In the genomic region with DNA sequence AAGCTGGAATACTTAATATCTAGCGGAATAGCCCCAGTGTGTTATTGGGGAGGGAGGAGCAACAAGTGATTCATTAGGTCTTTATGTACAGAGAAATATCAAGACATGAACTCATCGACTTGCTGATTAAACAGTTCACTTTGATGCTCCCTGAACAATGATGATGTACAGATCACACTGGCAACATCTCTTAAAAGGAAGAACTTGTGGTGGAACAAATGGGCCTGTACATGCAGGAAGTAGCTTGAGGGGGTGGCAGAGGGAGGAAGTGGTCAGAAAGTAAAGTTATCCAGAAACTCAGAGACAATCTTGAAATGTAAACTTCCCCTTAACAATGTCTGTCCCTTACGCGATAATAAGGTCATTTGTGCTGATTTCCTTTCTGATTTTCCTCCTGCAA, we compare ENCODE assay signal across 14 cellular contexts.
DNase-seq lines count a peak whose midpoint lies in the region; ATAC-seq, FAIRE-seq and TF ChIP-seq lines count a peak whose summit lies in the region.
"Had no signal": no experiment of that assay in that cellular context is flagged by ENCODE, and none has a peak within 500 bp of the region (broad histone marks: within the 10 kb centered on the region; RNA-seq: fewer than 3 reads in every experiment).

No MANE protein-coding gene starts in this region.

- no peak for TF ChIP-seq CTCF in bronchial epithelial cell (IDR thresholded peaks at IDR 0.05; ENCODE audit: insufficient read depth, low read length, severe bottlenecking)

- H3K36me3 ChIP-seq in bronchial epithelial cell (ENCODE audit: control insufficient read depth, insufficient read depth, low read length): no peaks in the 10 kb centered on the region
- H3K36me3 ChIP-seq: adrenal gland, right atrium auricular region, vagina had no signal

- no peak overlapping the region for H3K4me3 ChIP-seq in bronchial epithelial cell (ENCODE audit: low read depth, low read length)
- H3K4me3 ChIP-seq: adrenal gland, GM23248, right atrium auricular region, vagina had no signal

- no peaks in the 10 kb centered on the region for H3K27me3 ChIP-seq in bronchial epithelial cell (ENCODE audit: control insufficient read depth, insufficient read depth, low read length)
- H3K27me3 ChIP-seq: adrenal gland, right atrium auricular region, vagina had no signal

- ATAC-seq in GM18909 (IDR thresholded peaks at IDR 0.05; ENCODE audit: poor library complexity, unreplicated experiment) (peak; percentile 88), HG02588 (IDR thresholded peaks at IDR 0.05; ENCODE audit: unreplicated experiment) (no peak)

- peak; percentile 65 for DNase-seq in CMK (ENCODE audit: low read depth)
- DNase-seq in Kasumi-1 (lab: John Stamatoyannopoulos, UW): peak; percentile 99 to 100
- peak; percentile 78 for DNase-seq in bronchial epithelial cell (ENCODE audit: low read depth)
- DNase-seq in GM19240 (ENCODE audit: insufficient read length, low spot score): no peak
- DNase-seq in 8988T: no peak
- no peak for DNase-seq in NCI-H526 (lab: John Stamatoyannopoulos, UW)
- DNase-seq: GM23248, hippocampal formation, NCI-H1436 had no signal

- no peak for FAIRE-seq in bronchial epithelial cell (lab: Jason Lieb, UNC)

Comparison
In these comparisons a context has a peak if more than half of its experiments do, and no peak if none do; other contexts are left out.
1. DNase-seq: peak in CMK (single experiment), Kasumi-1 (2 of 2) and bronchial epithelial cell (single experiment); none in GM19240 (single experiment), 8988T (single experiment) and NCI-H526 (0 of 2).